Comparison of ENCODE assay signal across 9 cellular contexts in the genomic region with DNA sequence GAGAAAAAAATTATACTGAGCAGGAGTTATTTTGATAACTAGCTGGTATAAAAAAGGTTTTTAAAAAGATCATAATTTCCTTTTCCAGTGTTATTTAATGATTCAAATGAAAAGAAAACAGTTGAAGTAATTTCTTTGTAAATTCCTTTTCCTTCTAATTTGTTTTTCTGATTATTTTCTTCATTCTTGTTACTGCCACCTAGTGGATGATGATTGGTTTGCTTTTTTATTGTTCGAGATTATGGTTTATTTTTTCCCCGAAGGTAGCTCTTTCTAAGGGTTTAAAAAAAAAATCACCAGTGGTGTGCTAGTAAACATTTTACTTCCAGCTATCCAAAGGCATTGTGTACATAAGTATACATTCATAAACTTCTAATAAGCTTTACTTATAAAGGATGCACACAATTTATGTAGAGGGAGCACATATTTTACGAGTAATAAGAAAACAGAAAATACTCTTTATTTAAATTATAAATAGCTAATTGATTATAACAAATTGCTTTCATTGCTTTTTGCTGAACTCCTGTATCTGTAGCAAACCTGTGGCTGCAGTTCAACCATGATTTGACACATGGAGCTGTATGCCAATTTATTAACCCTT.
DNase-seq lines count a peak whose midpoint lies in the region; ATAC-seq, FAIRE-seq and TF ChIP-seq lines count a peak whose summit lies in the region.
"Had no signal": no experiment of that assay in that cellular context is flagged by ENCODE, and none has a peak within 500 bp of the region (broad histone marks: within the 10 kb centered on the region; RNA-seq: fewer than 3 reads in every experiment).

No MANE protein-coding gene starts in this region.

- no peaks in the 10 kb centered on the region for H3K9me3 ChIP-seq in kidney (ENCODE audit: control insufficient read depth in 1 of 2, low read length in 2 of 2)
- H3K9me3 ChIP-seq: neutrophil had no signal

- H3K9ac ChIP-seq in kidney (ENCODE audit: low read length in 2 of 2), result no peak overlapping the region

- H3K4me3 ChIP-seq in kidney (ENCODE audit: low read length in 2 of 2), result no peak overlapping the region

- TF ChIP-seq CTCF in GM20000 (IDR thresholded peaks at IDR 0.05; ENCODE audit: extremely low read depth, missing control alignments) (peak; percentile 8), VCaP (conservative IDR thresholded peaks at IDR 0.05) (peak; percentile 75), kidney (IDR thresholded peaks at IDR 0.05; ENCODE audit: borderline replicate concordance, extremely low read depth, insufficient read depth) (peak; percentile 31)

- ATAC-seq in HG03045 (IDR thresholded peaks at IDR 0.05; ENCODE audit: unreplicated experiment), result no peak
- no peak for ATAC-seq in GM18858 (IDR thresholded peaks at IDR 0.05; ENCODE audit: unreplicated experiment)
- no peak for ATAC-seq in GM21576 (IDR thresholded peaks at IDR 0.05; ENCODE audit: unreplicated experiment)

- intact Hi-C loops in kidney (cut with DNase I), result no loop called here

- FAIRE-seq in kidney (lab: Jason Lieb, UNC), result peak; percentile 91

- H3K4me1 ChIP-seq in kidney (ENCODE audit: control insufficient read depth in 1 of 2, insufficient read depth in 1 of 2, low read depth in 1 of 2, low read length in 2 of 2), result no peaks in the 10 kb centered on the region

- peak; percentile 10 for DNase-seq in AG08396 (ENCODE audit: low spot score)
- peak; percentile 20 for DNase-seq in GM20000 (ENCODE audit: low spot score)
- DNase-seq in kidney, result no peak
- no peak for DNase-seq in activated CD4-positive, alpha-beta T cell treated with anti-CD3 and anti-CD28 coated beads, Interleukin-2, amount 50 U/mL, for 48 hours

- H3K27ac ChIP-seq in VCaP, result no peak overlapping the region
- H3K27ac ChIP-seq in kidney (ENCODE audit: low read depth in 2 of 2, low read length in 2 of 2), result no peak overlapping the region
- H3K27ac ChIP-seq: neutrophil had no signal

- H3K36me3 ChIP-seq in kidney (ENCODE audit: control insufficient read depth in 1 of 2, insufficient read depth in 2 of 2, low read length in 2 of 2), result no peaks in the 10 kb centered on the region
- H3K36me3 ChIP-seq: neutrophil had no signal

Comparison
In these comparisons a context has a peak if more than half of its experiments do, and no peak if none do; other contexts are left out.
1. DNase-seq: peak in AG08396 (single experiment) and GM20000 (single experiment); none in kidney (single experiment) and activated CD4-positive, alpha-beta T cell treated with anti-CD3 and anti-CD28 coated beads, Interleukin-2, amount 50 U/mL, for 48 hours (0 of 2).
2. CTCF ChIP-seq: peak in every context shown above with its lines; median percentile 75 in VCaP; 31 in kidney; 8 in GM20000.